ENCODE assay signal across 7 cellular contexts in the genomic region with DNA sequence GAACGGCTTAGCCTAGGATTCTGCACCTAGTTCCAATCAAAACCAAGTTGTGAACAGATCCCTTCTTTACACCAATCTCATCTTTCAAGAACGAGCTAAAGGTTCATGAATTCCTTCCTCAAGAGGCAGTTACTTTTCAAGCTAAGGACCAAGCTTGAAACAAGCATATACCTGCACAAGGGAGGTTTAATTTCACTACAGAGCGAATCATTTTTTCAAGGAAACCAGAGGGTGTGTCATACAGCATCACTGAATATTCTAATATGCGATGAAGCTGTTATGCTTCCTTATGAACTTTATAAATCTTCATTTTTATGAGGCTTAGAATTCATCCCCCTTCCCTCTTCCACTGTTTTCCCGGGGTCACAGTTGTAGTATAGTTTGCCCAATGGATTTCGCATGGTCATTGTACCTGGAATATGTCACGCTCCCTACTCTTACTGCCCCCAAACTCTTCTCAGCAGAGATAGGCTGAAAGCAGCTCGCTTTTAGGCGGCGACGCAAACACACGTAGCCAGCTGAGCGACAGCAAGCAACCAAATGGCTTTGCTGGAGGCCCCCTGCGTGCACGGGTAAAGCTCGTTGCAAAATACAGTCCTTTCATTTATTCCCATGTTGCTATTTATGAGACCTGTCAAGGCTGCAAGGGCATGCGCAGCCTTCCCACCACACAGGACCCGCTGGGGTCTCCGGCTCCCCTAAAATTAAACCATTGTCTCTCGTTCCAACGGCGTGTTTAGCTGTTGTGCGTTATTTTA. TPM values are rescaled to one million over a fixed set of nuclear protein-coding genes. Genes with fewer than 3 reads are reported as not detected.
A peak's percentile ranks its signal among the peaks of the same experiment; 100 is the strongest.
DNase-seq lines count a peak whose midpoint lies in the region; ATAC-seq lines count a peak whose summit lies in the region.

No MANE protein-coding gene starts in this region.

- H3K4me2 ChIP-seq in mesendoderm (ENCODE audit: low read length), result peak overlapping the region; percentile 45

- WGBS in mesendoderm (ENCODE audit: extremely low coverage, insufficient coverage, low lambda C conversion rate), result no CpG with 5 or more reads among the region's 23 CpGs

- peak overlapping the region; percentile 89 for H3K4me3 ChIP-seq in mesendoderm (ENCODE audit: low read length)

- DNase-seq in NCI-H2227 treated with DMSO at 0.1 percent for 48 hours (lab: John Stamatoyannopoulos, UW) (peak; percentile 58), mesendoderm (peak; percentile 75)
- DNase-seq in activated CD4-positive, alpha-beta T cell treated with anti-CD3 and anti-CD28 coated beads, Interleukin-2, amount 50 U/mL, for 48 hours, result peak; percentile 50 to 67
- DNase-seq in effector CD8-positive, alpha-beta T cell (lab: John Stamatoyannopoulos, UW), result peak; percentile 22

- H3K4me1 ChIP-seq in mesendoderm (ENCODE audit: control insufficient read depth, low read depth, low read length), result peaks cover 5% of the 10 kb centered on the region

- H2BK15ac ChIP-seq in mesendoderm (replicated peaks; ENCODE audit: low read depth), result no peak overlapping the region

- H3K9ac ChIP-seq in mesendoderm (ENCODE audit: low read length), result peak overlapping the region; percentile 85

- peak overlapping the region; percentile 86 for H3K56ac ChIP-seq in mesendoderm (ENCODE audit: low read length)

- peaks cover 2% of the 10 kb centered on the region for H3K36me3 ChIP-seq in mesendoderm (ENCODE audit: control insufficient read depth, insufficient read depth, low read length)

- H3K4ac ChIP-seq in mesendoderm (ENCODE audit: low read depth, low read length), result no peak overlapping the region

- no peak overlapping the region for H4K8ac ChIP-seq in mesendoderm (ENCODE audit: low read depth, low read length)

- H2BK120ac ChIP-seq in mesendoderm (ENCODE audit: low read depth, low read length), result no peak overlapping the region

- H3K4me3 Mint-ChIP-seq in stimulated activated memory B cell treated with anti-CD40 and anti-IgM and Interleukin-4, amounts not matched to agents 10 μg/mL and 1 μg/mL and 100 μg/mL, for 72 hours, result peak overlapping the region; percentile 95

- no peak overlapping the region for H3K18ac ChIP-seq in mesendoderm (ENCODE audit: low read length)

- H3K36me3 Mint-ChIP-seq in stimulated activated memory B cell treated with anti-CD40 and anti-IgM and Interleukin-4, amounts not matched to agents 10 μg/mL and 1 μg/mL and 100 μg/mL, for 72 hours, result peaks cover 21% of the 10 kb centered on the region

- no peaks in the 10 kb centered on the region for H3K27me3 Mint-ChIP-seq in stimulated activated memory B cell treated with anti-CD40 and anti-IgM and Interleukin-4, amounts not matched to agents 10 μg/mL and 1 μg/mL and 100 μg/mL, for 72 hours

- H3K9me3 Mint-ChIP-seq in stimulated activated memory B cell treated with anti-CD40 and anti-IgM and Interleukin-4, amounts not matched to agents 10 μg/mL and 1 μg/mL and 100 μg/mL, for 72 hours, result no peaks in the 10 kb centered on the region

- no peak overlapping the region for H2BK5ac ChIP-seq in mesendoderm (ENCODE audit: low read length)

- ATAC-seq in GM18511 (IDR thresholded peaks at IDR 0.05; ENCODE audit: unreplicated experiment), result peak; percentile 47
- ATAC-seq in HG03108 (IDR thresholded peaks at IDR 0.05; ENCODE audit: unreplicated experiment), result peak; percentile 33
- peak; percentile 17 for ATAC-seq in stimulated activated memory B cell treated with anti-CD40 and anti-IgM and Interleukin-4, amounts not matched to agents 10 μg/mL and 1 μg/mL and 100 μg/mL, for 72 hours

- no peak overlapping the region for H3K27ac ChIP-seq in mesendoderm (ENCODE audit: low read depth, low read length)

- no peaks in the 10 kb centered on the region for H3K27me3 ChIP-seq in mesendoderm (ENCODE audit: insufficient read depth, low read length, poor library complexity)

- H3K23ac ChIP-seq in mesendoderm (ENCODE audit: low read length), result no peak overlapping the region

- H3K79me2 ChIP-seq in mesendoderm (ENCODE audit: control insufficient read depth, insufficient read depth, low read length), result peaks cover 25% of the 10 kb centered on the region

- peaks cover 8% of the 10 kb centered on the region for H3K79me1 ChIP-seq in mesendoderm (ENCODE audit: low read length)

- H3K4me1 Mint-ChIP-seq in stimulated activated memory B cell treated with anti-CD40 and anti-IgM and Interleukin-4, amounts not matched to agents 10 μg/mL and 1 μg/mL and 100 μg/mL, for 72 hours, result peaks cover 40% of the 10 kb centered on the region

- no peak overlapping the region for H4K5ac ChIP-seq in mesendoderm (ENCODE audit: low read length)

- H3K27ac Mint-ChIP-seq in stimulated activated memory B cell treated with anti-CD40 and anti-IgM and Interleukin-4, amounts not matched to agents 10 μg/mL and 1 μg/mL and 100 μg/mL, for 72 hours, result peak overlapping the region; percentile 87

- no peak overlapping the region for H2AK5ac ChIP-seq in mesendoderm (ENCODE audit: low read length)

RNA-seq across cellular contexts. Expression of gene LMBRD2, which starts 0.8 kb away (rescaled TPM):
- polyA plus RNA-seq in mesendoderm (2013, experiment 1 of 2), result 3.1 TPM
- 2.3 TPM for polyA plus RNA-seq in mesendoderm (2013, experiment 2 of 2)

RNA-seq across cellular contexts. Expression of gene SKP2, which starts 1.1 kb away (rescaled TPM):
- 157 TPM for polyA plus RNA-seq in mesendoderm (2013, experiment 1 of 2)
- 157 TPM for polyA plus RNA-seq in mesendoderm (2013, experiment 2 of 2)

Comparison
In these comparisons a context has a peak if more than half of its experiments do, and no peak if none do; other contexts are left out.
1. DNase-seq: peak in every context shown above with its lines; median percentile 75 in mesendoderm; 58 in activated CD4-positive, alpha-beta T cell treated with anti-CD3 and anti-CD28 coated beads, Interleukin-2, amount 50 U/mL, for 48 hours; 58 in NCI-H2227 treated with DMSO at 0.1 percent for 48 hours; 22 in effector CD8-positive, alpha-beta T cell.